ENCODE assay signal across 17 cellular contexts in genomic region chr18:74370163-74370562, GRCh38. TPM values are rescaled to one million over a fixed set of nuclear protein-coding genes. Genes with fewer than 3 reads are reported as not detected.
DNase-seq lines count a peak whose midpoint lies in the region; ATAC-seq and TF ChIP-seq lines count a peak whose summit lies in the region.
"Had no signal": no experiment of that assay in that cellular context is flagged by ENCODE, and none has a peak within 500 bp of the region (broad histone marks: within the 10 kb centered on the region; RNA-seq: fewer than 3 reads in every experiment).

No MANE protein-coding gene starts in this region.

- no peak overlapping the region for H3K9ac ChIP-seq in BLaER1

- H3K27ac Mint-ChIP-seq in activated T-helper 17 cell treated with anti-CD3 and anti-CD28 coated beads, Interleukin-2, amount 50 U/mL, for 72 hours = no peak overlapping the region
- peak overlapping the region in 2 of 3 experiments; percentile 68 to 84 for H3K27ac Mint-ChIP-seq in nephron
- H3K27ac Mint-ChIP-seq: activated naive CD4-positive, alpha-beta T cell treated with anti-CD3 and anti-CD28 coated beads, Interleukin-2, amount 50 U/mL, for 24 hours had no signal

- H3K4me2 ChIP-seq in BLaER1 = peak overlapping the region; percentile 64; the same call in 1 of the 2 replicates

- no peak overlapping the region for H3K4me3 Mint-ChIP-seq in activated T-helper 17 cell treated with anti-CD3 and anti-CD28 coated beads, Interleukin-2, amount 50 U/mL, for 72 hours
- no peak overlapping the region for H3K4me3 Mint-ChIP-seq in nephron

- no peak for TF ChIP-seq CTCF in HFF-Myc (IDR thresholded peaks at IDR 0.05; ENCODE audit: low read depth, low read length, missing control alignments)
- TF ChIP-seq CTCF in nephron (IDR thresholded peaks at IDR 0.05; ENCODE audit: unreplicated experiment in 3 of 3) = no peak

- peaks cover 22% of the 10 kb centered on the region for H3K4me1 Mint-ChIP-seq in activated T-helper 17 cell treated with anti-CD3 and anti-CD28 coated beads, Interleukin-2, amount 50 U/mL, for 72 hours
- peaks cover 18% of the 10 kb centered on the region for H3K4me1 Mint-ChIP-seq in nephron

- peak; percentile 44 for ATAC-seq in activated T-helper 17 cell treated with anti-CD3 and anti-CD28 coated beads, Interleukin-2, amount 50 U/mL, for 72 hours (replicated peaks)
- ATAC-seq in HG02852 (IDR thresholded peaks at IDR 0.05; ENCODE audit: unreplicated experiment) = no peak
- no peak for ATAC-seq in HG03175 (IDR thresholded peaks at IDR 0.05; ENCODE audit: unreplicated experiment)
- ATAC-seq: HCT116 had no signal

- peaks cover 4% of the 10 kb centered on the region for H3K27me3 Mint-ChIP-seq in activated T-helper 17 cell treated with anti-CD3 and anti-CD28 coated beads, Interleukin-2, amount 50 U/mL, for 72 hours
- H3K27me3 Mint-ChIP-seq in nephron (ENCODE audit: low read depth) = peaks cover 10% of the 10 kb centered on the region
- H3K27me3 Mint-ChIP-seq: activated naive CD4-positive, alpha-beta T cell treated with anti-CD3 and anti-CD28 coated beads, Interleukin-2, amount 50 U/mL, for 24 hours had no signal

- H3K9me3 Mint-ChIP-seq in activated T-helper 17 cell treated with anti-CD3 and anti-CD28 coated beads, Interleukin-2, amount 50 U/mL, for 72 hours = no peaks in the 10 kb centered on the region
- no peaks in the 10 kb centered on the region for H3K9me3 Mint-ChIP-seq in nephron
- H3K9me3 Mint-ChIP-seq: activated naive CD4-positive, alpha-beta T cell treated with anti-CD3 and anti-CD28 coated beads, Interleukin-2, amount 50 U/mL, for 24 hours had no signal

- H3K36me3 ChIP-seq in BLaER1 = no peaks in the 10 kb centered on the region
- H3K36me3 ChIP-seq: esophagus muscularis mucosa, ovary, thoracic aorta had no signal

- no peak overlapping the region for H3K4me3 ChIP-seq in BLaER1
- no peak overlapping the region for H3K4me3 ChIP-seq in HFF-Myc (replicated peaks; ENCODE audit: low read depth, low read length)
- H3K4me3 ChIP-seq: esophagus muscularis mucosa, ovary, thoracic aorta had no signal

- H3K27me3 ChIP-seq in BLaER1 = no peaks in the 10 kb centered on the region
- H3K27me3 ChIP-seq: esophagus muscularis mucosa, ovary had no signal

- H3K9me3 ChIP-seq in BLaER1 = peaks cover 9% of the 10 kb centered on the region; the same call in 1 of the 2 replicates
- H3K9me3 ChIP-seq: esophagus muscularis mucosa, ovary, thoracic aorta had no signal

- DNase-seq in HFF-Myc (ENCODE audit: extremely low read depth, low read depth) (peak; percentile 70), NCI-H2029 treated with DMSO at 0.1 percent for 48 hours (lab: John Stamatoyannopoulos, UW) (no peak), NCI-H2196 treated with DMSO at 0.1 percent for 48 hours (lab: John Stamatoyannopoulos, UW; ENCODE audit: unreplicated experiment) (no peak)
- DNase-seq: MM.1S; NCI-H2107; ovary; stimulated activated CD4-positive, alpha-beta T cell treated with anti-CD3 and anti-CD28 coated beads, Interleukin-4, amount 100 ng/mL, for 1 hour had no signal

- no peaks in the 10 kb centered on the region for H4K20me1 ChIP-seq in BLaER1

- H3K36me3 Mint-ChIP-seq in activated T-helper 17 cell treated with anti-CD3 and anti-CD28 coated beads, Interleukin-2, amount 50 U/mL, for 72 hours (ENCODE audit: low read depth) = no peaks in the 10 kb centered on the region
- no peaks in the 10 kb centered on the region for H3K36me3 Mint-ChIP-seq in nephron (ENCODE audit: low read depth)
- H3K36me3 Mint-ChIP-seq: activated naive CD4-positive, alpha-beta T cell treated with anti-CD3 and anti-CD28 coated beads, Interleukin-2, amount 50 U/mL, for 24 hours had no signal

- H3K27ac ChIP-seq in BLaER1 = peak overlapping the region; percentile 59; the same call in 1 of the 2 replicates
- H3K27ac ChIP-seq: esophagus muscularis mucosa, ovary, thoracic aorta had no signal

- H3K4me1 ChIP-seq in BLaER1 = peaks cover 26% of the 10 kb centered on the region

RNA-seq across cellular contexts. Expression of gene C18orf63, which starts 54.5 kb away (rescaled TPM):
- not detected for total RNA-seq in activated T-helper 17 cell treated with anti-CD3 and anti-CD28 coated beads, Interleukin-2, amount 50 U/mL, for 72 hours
- total RNA-seq: esophagus muscularis mucosa; ovary; T-helper 2 cell treated with Interferon-gamma antibody and Interleukin-4, amounts not matched to agents 100 ng/mL and 5 ng/mL, for 36 hours; thoracic aorta had no signal
